In the genomic region with DNA sequence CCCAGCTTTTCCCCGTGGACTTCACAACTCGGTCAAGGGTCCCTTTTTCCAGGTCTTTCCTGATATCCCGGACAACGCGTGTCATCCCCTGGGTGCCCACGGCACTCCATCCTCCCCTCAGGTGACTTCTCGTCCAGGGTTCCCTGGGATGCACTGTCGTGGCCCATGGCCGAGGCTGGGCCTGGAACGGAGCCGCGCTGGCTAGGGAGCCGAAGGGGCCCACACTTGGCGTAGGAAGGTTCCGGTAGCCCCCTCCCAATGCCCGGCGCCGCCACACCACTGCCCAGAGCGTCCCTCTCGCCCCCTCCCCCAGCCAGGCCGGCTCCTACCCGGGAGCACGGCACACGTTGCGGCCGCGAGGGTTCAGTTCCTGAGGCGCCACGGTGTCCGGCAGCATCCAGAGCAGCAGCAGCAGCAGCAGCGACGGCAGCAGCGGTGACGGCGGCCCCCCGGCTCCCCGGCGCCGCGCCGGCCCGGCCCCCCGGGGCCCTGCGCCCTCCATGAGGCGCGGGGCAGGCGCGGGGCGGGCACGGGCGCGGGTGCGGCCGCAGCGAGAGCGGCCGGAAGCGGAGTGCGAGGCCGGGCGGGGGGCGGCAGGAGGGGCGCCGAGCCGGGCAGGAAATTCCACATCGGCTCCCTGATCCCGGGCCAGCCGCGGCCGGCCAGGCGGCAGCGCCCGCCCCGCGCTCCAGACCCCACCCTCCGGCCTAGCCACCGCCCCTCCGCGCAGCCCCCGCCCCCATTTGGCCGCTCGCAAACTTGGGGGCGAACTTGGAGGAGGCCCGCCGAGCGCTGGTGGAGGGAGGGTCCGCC, we compare ENCODE assay signal across 8 cellular contexts. TPM values are rescaled to one million over a fixed set of nuclear protein-coding genes. Genes with fewer than 3 reads are reported as not detected.
DNase-seq lines count a peak whose midpoint lies in the region; ATAC-seq, FAIRE-seq and TF ChIP-seq lines count a peak whose summit lies in the region.

A gene with protein sequence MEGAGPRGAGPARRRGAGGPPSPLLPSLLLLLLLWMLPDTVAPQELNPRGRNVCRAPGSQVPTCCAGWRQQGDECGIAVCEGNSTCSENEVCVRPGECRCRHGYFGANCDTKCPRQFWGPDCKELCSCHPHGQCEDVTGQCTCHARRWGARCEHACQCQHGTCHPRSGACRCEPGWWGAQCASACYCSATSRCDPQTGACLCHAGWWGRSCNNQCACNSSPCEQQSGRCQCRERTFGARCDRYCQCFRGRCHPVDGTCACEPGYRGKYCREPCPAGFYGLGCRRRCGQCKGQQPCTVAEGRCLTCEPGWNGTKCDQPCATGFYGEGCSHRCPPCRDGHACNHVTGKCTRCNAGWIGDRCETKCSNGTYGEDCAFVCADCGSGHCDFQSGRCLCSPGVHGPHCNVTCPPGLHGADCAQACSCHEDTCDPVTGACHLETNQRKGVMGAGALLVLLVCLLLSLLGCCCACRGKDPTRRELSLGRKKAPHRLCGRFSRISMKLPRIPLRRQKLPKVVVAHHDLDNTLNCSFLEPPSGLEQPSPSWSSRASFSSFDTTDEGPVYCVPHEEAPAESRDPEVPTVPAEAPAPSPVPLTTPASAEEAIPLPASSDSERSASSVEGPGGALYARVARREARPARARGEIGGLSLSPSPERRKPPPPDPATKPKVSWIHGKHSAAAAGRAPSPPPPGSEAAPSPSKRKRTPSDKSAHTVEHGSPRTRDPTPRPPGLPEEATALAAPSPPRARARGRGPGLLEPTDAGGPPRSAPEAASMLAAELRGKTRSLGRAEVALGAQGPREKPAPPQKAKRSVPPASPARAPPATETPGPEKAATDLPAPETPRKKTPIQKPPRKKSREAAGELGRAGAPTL (minus strand): TSS at position 573 of the 813 bp plus-strand sequence. CDS start 71 bp downstream, at position 502.

- peak; percentile 68 for ATAC-seq in Right ventricle myocardium inferior

- 1 to 2% (median 2%) methylated on average over 53 to 87 of the region's 87 CpGs for WGBS in small intestine, 3 donors

- no peak for FAIRE-seq in small intestine (lab: Jason Lieb, UNC)

- H3K9me3 ChIP-seq in ascending aorta (no peaks in the 10 kb centered on the region), small intestine (ENCODE audit: control insufficient read depth, low read depth) (no peaks in the 10 kb centered on the region)

- DNase-seq in Right ventricle myocardium inferior (ENCODE audit: missing footprints) = peak; percentile 71
- DNase-seq in cardiac septum (ENCODE audit: low spot score) = no peak
- DNase-seq in ascending aorta (ENCODE audit: low spot score in 2 of 2) = peak in 1 of 2 donors; percentile 81
- peak; percentile 92 for DNase-seq in iPS-NIHi7 (ENCODE audit: extremely low spot score)
- no peak for DNase-seq in small intestine
- DNase-seq in GM19240 (ENCODE audit: insufficient read length, low spot score) = no peak
- no peak for DNase-seq in globus pallidus (ENCODE audit: low spot score)
- DNase-seq in DMS79 treated with DMSO at 0.1 percent for 48 hours (lab: John Stamatoyannopoulos, UW) = no peak

- H3K4me3 ChIP-seq in ascending aorta (peak within 1 kb of the TSS; percentile 82 to 84), small intestine (ENCODE audit: low read depth in 1 of 2, low read length in 2 of 2) (peak within 1 kb of the TSS; percentile 14 to 46)

- H3K27ac ChIP-seq in ascending aorta = peak within 1 kb of the TSS; percentile 89 to 94
- H3K27ac ChIP-seq in small intestine (ENCODE audit: low read depth in 1 of 2, low read length in 1 of 2) = peak within 1 kb of the TSS in 1 of 2 donors; percentile 53

- no peaks in the 10 kb centered on the region for H3K27me3 ChIP-seq in ascending aorta
- H3K27me3 ChIP-seq in small intestine (ENCODE audit: control insufficient read depth in 2 of 2, insufficient read depth in 2 of 2, low read length in 2 of 2) = peaks cover 15 to 27% of the 10 kb centered on the region in 2 donors

- TF ChIP-seq CTCF in ascending aorta (IDR thresholded peaks at IDR 0.05) = no peak

- H3K36me3 ChIP-seq in ascending aorta = peaks cover 0 to 7% of the 10 kb centered on the region in 2 donors
- no peaks in the 10 kb centered on the region for H3K36me3 ChIP-seq in small intestine (ENCODE audit: control insufficient read depth in 2 of 2, insufficient read depth in 2 of 2, low read length in 2 of 2)

- H3K4me1 ChIP-seq in ascending aorta = peaks cover 3 to 9% of the 10 kb centered on the region in 2 donors
- no peaks in the 10 kb centered on the region for H3K4me1 ChIP-seq in small intestine (ENCODE audit: control insufficient read depth in 2 of 2, insufficient read depth in 1 of 2, low read depth in 1 of 2, low read length in 1 of 2)

- intact Hi-C loops in Right ventricle myocardium inferior (cut with DNase I) (loop anchor here (2.0 kb wide), 1 partner anchor 19 kb away; no protein-coding TSS in a partner anchor), cardiac septum (cut with DNase I) (no loop called here), ascending aorta (cut with DNase I) (loop anchor here (1.0 to 10.0 kb wide), 5 partner anchors 15 to 483 kb away; a partner anchor contains a TSS)

RNA-seq across cellular contexts. Expression of the gene that starts here (rescaled TPM):
- total RNA-seq in Right ventricle myocardium inferior (3.0 TPM), cardiac septum (5.2 TPM), ascending aorta (133 TPM)
- polyA plus RNA-seq in small intestine = 1 to 10 TPM in 1 of 3 donors, under 1 TPM in 2; 0.22 to 2.4 (median 0.54) TPM

Comparison
In these comparisons a context has a peak if more than half of its experiments do, and no peak if none do; other contexts are left out.
1. RNA of the gene that starts here (total RNA-seq): 133 TPM in ascending aorta (single experiment); 5.2 TPM in cardiac septum (single experiment) and 3.0 TPM in Right ventricle myocardium inferior (single experiment); every median in the first group is over 10 times any median in the second.
2. DNase-seq: peak in Right ventricle myocardium inferior (single experiment) and iPS-NIHi7 (single experiment); none in cardiac septum (single experiment), small intestine (single experiment), GM19240 (single experiment), globus pallidus (single experiment) and DMS79 treated with DMSO at 0.1 percent for 48 hours (single experiment).